1 cellular context compared by ENCODE assay signal in the genomic region with DNA sequence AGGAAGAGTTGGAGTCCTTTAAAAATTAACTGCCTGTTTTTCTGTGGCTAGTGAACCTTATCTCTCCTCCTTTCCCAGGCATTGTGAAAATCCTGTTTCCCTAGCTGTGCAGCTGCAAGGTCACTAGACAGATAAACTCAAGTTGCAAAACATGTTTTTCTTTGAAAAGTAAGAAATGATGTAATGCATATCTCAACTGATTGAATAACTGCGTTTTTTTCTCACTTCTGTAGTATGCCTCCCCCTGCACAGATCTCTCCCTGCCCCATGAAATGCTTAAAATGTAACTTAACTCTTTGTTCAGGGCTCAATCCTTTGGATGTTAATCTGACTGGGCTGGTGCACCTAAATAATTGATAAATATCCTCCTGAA.
TF ChIP-seq lines count a peak whose summit lies in the region.

No MANE protein-coding gene starts in this region.

TF ChIP-seq in HepG2, 621 proteins besides CTCF, POLR2A, EP300 and RAD21 (continued from another document):
- TF ChIP-seq, protein P1, sequence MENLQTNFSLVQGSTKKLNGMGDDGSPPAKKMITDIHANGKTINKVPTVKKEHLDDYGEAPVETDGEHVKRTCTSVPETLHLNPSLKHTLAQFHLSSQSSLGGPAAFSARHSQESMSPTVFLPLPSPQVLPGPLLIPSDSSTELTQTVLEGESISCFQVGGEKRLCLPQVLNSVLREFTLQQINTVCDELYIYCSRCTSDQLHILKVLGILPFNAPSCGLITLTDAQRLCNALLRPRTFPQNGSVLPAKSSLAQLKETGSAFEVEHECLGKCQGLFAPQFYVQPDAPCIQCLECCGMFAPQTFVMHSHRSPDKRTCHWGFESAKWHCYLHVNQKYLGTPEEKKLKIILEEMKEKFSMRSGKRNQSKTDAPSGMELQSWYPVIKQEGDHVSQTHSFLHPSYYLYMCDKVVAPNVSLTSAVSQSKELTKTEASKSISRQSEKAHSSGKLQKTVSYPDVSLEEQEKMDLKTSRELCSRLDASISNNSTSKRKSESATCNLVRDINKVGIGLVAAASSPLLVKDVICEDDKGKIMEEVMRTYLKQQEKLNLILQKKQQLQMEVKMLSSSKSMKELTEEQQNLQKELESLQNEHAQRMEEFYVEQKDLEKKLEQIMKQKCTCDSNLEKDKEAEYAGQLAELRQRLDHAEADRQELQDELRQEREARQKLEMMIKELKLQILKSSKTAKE (CRISPR knock-in tag; IDR thresholded peaks at IDR 0.05; ENCODE audit: borderline replicate concordance), result peak; percentile 69; the same call in 1 of the 2 replicates
- TF ChIP-seq KDM1A (CRISPR knock-in tag; IDR thresholded peaks at IDR 0.05), result no peak
- peak; percentile 63; the same call in 1 of the 2 replicates for TF ChIP-seq ZNF292 (CRISPR knock-in tag; IDR thresholded peaks at IDR 0.05; ENCODE audit: borderline replicate concordance, low read depth)
- TF ChIP-seq MED8 (CRISPR knock-in tag; IDR thresholded peaks at IDR 0.05; ENCODE audit: insufficient replicate concordance), result peak; percentile 44
- TF ChIP-seq, protein P2, sequence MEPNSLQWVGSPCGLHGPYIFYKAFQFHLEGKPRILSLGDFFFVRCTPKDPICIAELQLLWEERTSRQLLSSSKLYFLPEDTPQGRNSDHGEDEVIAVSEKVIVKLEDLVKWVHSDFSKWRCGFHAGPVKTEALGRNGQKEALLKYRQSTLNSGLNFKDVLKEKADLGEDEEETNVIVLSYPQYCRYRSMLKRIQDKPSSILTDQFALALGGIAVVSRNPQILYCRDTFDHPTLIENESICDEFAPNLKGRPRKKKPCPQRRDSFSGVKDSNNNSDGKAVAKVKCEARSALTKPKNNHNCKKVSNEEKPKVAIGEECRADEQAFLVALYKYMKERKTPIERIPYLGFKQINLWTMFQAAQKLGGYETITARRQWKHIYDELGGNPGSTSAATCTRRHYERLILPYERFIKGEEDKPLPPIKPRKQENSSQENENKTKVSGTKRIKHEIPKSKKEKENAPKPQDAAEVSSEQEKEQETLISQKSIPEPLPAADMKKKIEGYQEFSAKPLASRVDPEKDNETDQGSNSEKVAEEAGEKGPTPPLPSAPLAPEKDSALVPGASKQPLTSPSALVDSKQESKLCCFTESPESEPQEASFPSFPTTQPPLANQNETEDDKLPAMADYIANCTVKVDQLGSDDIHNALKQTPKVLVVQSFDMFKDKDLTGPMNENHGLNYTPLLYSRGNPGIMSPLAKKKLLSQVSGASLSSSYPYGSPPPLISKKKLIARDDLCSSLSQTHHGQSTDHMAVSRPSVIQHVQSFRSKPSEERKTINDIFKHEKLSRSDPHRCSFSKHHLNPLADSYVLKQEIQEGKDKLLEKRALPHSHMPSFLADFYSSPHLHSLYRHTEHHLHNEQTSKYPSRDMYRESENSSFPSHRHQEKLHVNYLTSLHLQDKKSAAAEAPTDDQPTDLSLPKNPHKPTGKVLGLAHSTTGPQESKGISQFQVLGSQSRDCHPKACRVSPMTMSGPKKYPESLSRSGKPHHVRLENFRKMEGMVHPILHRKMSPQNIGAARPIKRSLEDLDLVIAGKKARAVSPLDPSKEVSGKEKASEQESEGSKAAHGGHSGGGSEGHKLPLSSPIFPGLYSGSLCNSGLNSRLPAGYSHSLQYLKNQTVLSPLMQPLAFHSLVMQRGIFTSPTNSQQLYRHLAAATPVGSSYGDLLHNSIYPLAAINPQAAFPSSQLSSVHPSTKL (CRISPR knock-in tag; IDR thresholded peaks at IDR 0.05), result peak; percentile 95
- TF ChIP-seq NCOR1 (IDR thresholded peaks at IDR 0.05; ENCODE audit: borderline replicate concordance, low read length), result peak; percentile 80
- TF ChIP-seq SP140L (CRISPR knock-in tag; IDR thresholded peaks at IDR 0.05; ENCODE audit: borderline replicate concordance), result no peak
- peak; percentile 53; the same call in 1 of the 2 replicates for TF ChIP-seq ZNF614 (CRISPR knock-in tag; IDR thresholded peaks at IDR 0.05; ENCODE audit: borderline replicate concordance)
- peak; percentile 58; the same call in 1 of the 2 replicates for TF ChIP-seq THAP11 (CRISPR knock-in tag; IDR thresholded peaks at IDR 0.05)
- no peak for TF ChIP-seq ZFYVE20 (CRISPR knock-in tag; IDR thresholded peaks at IDR 0.05; ENCODE audit: borderline replicate concordance, low read depth)
